In genomic region chr6:32052626-32053025, GRCh38 we compare ENCODE assay signal across 4 cellular contexts. TPM values are rescaled to one million over a fixed set of nuclear protein-coding genes. Genes with fewer than 3 reads are reported as not detected.
"Had no signal": no experiment of that assay in that cellular context is flagged by ENCODE, and none has a peak within 500 bp of the region (broad histone marks: within the 10 kb centered on the region; RNA-seq: fewer than 3 reads in every experiment).

No MANE protein-coding gene starts in this region.

RNA-seq across cellular contexts. Expression of gene CYP21A2, which starts 14.4 kb away (rescaled TPM):
- total RNA-seq: GM23338, H9, HT-29, IMR-90 had no signal

RNA-seq across cellular contexts. Expression of gene C4B, which starts 38.0 kb away (rescaled TPM):
- total RNA-seq: GM23338 had no signal

RNA-seq across cellular contexts. Expression of gene TNXB, which starts 56.5 kb away (rescaled TPM):
- total RNA-seq: HT-29, IMR-90 had no signal
